ENCODE assay signal across 8 cellular contexts in the genomic region with DNA sequence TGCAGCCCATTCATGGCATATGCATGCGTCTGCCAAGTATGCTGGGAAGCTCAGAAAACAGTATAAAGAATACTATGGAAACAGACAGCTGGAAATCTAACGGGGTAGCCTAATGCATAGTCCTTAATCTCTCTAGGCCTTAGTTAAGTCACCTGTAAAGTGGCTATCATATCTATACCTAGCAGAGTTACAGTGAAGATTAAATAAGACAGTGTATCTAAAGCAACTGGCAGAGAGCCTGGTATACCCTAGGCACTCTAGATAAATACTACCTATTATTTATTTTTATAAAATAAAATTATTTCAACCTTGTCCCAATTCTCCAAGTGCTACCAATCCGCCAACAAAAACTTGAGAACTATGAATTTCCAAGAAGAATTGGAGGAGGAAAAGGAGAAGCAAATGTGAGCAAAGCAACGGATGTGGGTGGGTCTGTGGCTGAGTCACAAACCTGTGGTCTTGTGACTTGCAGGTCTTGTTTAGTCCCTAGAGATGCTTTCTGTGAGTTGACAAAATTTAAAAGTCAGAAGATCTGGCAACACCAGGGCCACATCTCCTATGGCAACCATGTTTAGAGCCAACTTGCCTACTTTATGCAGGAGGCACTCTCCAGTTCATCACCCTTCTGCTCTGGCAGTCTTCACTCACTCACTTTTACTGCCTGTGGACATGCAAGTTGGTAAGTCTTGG.
DNase-seq lines count a peak whose midpoint lies in the region; ATAC-seq and TF ChIP-seq lines count a peak whose summit lies in the region.

No MANE protein-coding gene starts in this region.

- H3K4me1 Mint-ChIP-seq in activated naive CD8-positive, alpha-beta T cell treated with anti-CD3 and anti-CD28 coated beads for 36 hours = peaks cover 10% of the 10 kb centered on the region

- ATAC-seq in GM19467 (IDR thresholded peaks at IDR 0.05; ENCODE audit: unreplicated experiment) (peak; percentile 94), HG03457 (IDR thresholded peaks at IDR 0.05; ENCODE audit: unreplicated experiment) (peak; percentile 92)

- H3K36me3 Mint-ChIP-seq in activated naive CD8-positive, alpha-beta T cell treated with anti-CD3 and anti-CD28 coated beads for 36 hours = no peaks in the 10 kb centered on the region

- no peaks in the 10 kb centered on the region for H3K27me3 ChIP-seq in MG63

- H3K4me3 ChIP-seq in GM12864 (ENCODE audit: low read depth, low read length) (no peak overlapping the region), MG63 (no peak overlapping the region)

- no peaks in the 10 kb centered on the region for H3K9me3 ChIP-seq in MG63

- H3K4me3 Mint-ChIP-seq in activated naive CD8-positive, alpha-beta T cell treated with anti-CD3 and anti-CD28 coated beads for 36 hours = no peak overlapping the region

- no peak for TF ChIP-seq CTCF in GM12864 (IDR thresholded peaks at IDR 0.05; ENCODE audit: low read depth, low read length, missing control alignments)

- no peaks in the 10 kb centered on the region for H3K9me3 Mint-ChIP-seq in activated naive CD8-positive, alpha-beta T cell treated with anti-CD3 and anti-CD28 coated beads for 36 hours

- H3K27me3 Mint-ChIP-seq in activated naive CD8-positive, alpha-beta T cell treated with anti-CD3 and anti-CD28 coated beads for 36 hours = peaks cover 19% of the 10 kb centered on the region

- DNase-seq in GM12864 (ENCODE audit: low read depth) (peak; percentile 33), NCI-H526 treated with DMSO at 0.1 percent for 48 hours (lab: John Stamatoyannopoulos, UW) (no peak), NCI-H1436 (lab: John Stamatoyannopoulos, UW) (no peak), MG63 (no peak), NCI-H1105 treated with DMSO at 0.1 percent for 48 hours (lab: John Stamatoyannopoulos, UW) (no peak)
- peak; percentile 16 for DNase-seq in activated naive CD8-positive, alpha-beta T cell treated with anti-CD3 and anti-CD28 coated beads for 36 hours

- no peak overlapping the region for H3K27ac Mint-ChIP-seq in activated naive CD8-positive, alpha-beta T cell treated with anti-CD3 and anti-CD28 coated beads for 36 hours

- H3K36me3 ChIP-seq in MG63 = no peaks in the 10 kb centered on the region

Comparison
In these comparisons a context has a peak if more than half of its experiments do, and no peak if none do; other contexts are left out.
1. DNase-seq: peak in GM12864 (single experiment) and activated naive CD8-positive, alpha-beta T cell treated with anti-CD3 and anti-CD28 coated beads for 36 hours (single experiment); none in NCI-H526 treated with DMSO at 0.1 percent for 48 hours (single experiment), NCI-H1436 (single experiment), MG63 (single experiment) and NCI-H1105 treated with DMSO at 0.1 percent for 48 hours (single experiment).